Comparison of ENCODE assay signal across 8 cellular contexts in the genomic region with DNA sequence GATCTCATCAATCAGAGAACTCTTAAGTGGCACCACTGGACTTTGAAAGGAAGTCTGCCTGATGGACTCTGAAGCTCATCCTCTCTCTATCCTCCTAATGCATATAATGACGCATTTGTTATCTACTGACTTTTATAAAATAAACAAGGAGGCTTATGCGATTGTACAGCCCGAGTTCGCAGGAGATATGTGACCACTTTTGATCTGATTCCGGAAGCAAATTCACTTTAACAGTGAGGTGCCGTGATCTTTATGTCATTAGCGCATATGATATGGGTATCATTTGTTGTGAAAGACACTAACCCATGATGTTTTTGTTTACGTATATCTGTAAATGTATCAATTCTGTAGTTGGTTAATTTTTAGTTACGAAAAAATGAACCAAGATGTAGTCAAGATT. TPM values are rescaled to one million over a fixed set of nuclear protein-coding genes. Genes with fewer than 3 reads are reported as not detected.
DNase-seq lines count a peak whose midpoint lies in the region; ATAC-seq, FAIRE-seq and TF ChIP-seq lines count a peak whose summit lies in the region.

No MANE protein-coding gene starts in this region.

- no peak for FAIRE-seq in GM19239 (lab: Jason Lieb, UNC)

- H3K27ac Mint-ChIP-seq in CD4-positive, CD25-positive, alpha-beta regulatory T cell, result peak overlapping the region; percentile 94 to 97 (median 95)

- peak in 1 of 2 donors; percentile 4 for ATAC-seq in CD4-positive, CD25-positive, alpha-beta regulatory T cell (ENCODE audit: low read depth in 2 of 2)
- peak; percentile 13 for ATAC-seq in HG03139 (IDR thresholded peaks at IDR 0.05; ENCODE audit: unreplicated experiment)
- no peak for ATAC-seq in GM18909 (IDR thresholded peaks at IDR 0.05; ENCODE audit: poor library complexity, unreplicated experiment)
- ATAC-seq in GM21786 (IDR thresholded peaks at IDR 0.05; ENCODE audit: unreplicated experiment), result no peak

- peaks cover 13% of the 10 kb centered on the region for H3K36me3 Mint-ChIP-seq in CD4-positive, CD25-positive, alpha-beta regulatory T cell

- no peak for TF ChIP-seq POLR2A in lower leg skin (IDR thresholded peaks at IDR 0.05)
- TF ChIP-seq POLR2A in uterus (IDR thresholded peaks at IDR 0.05), result no peak

- H3K27me3 ChIP-seq in CD4-positive, CD25-positive, alpha-beta regulatory T cell (ENCODE audit: control insufficient read depth, insufficient read depth, low read length), result no peaks in the 10 kb centered on the region
- H3K27me3 ChIP-seq in ascending aorta (no peaks in the 10 kb centered on the region), uterus (no peaks in the 10 kb centered on the region)

- H3K9me3 ChIP-seq in CD4-positive, CD25-positive, alpha-beta regulatory T cell (ENCODE audit: control insufficient read depth in 2 of 2, low read length in 2 of 2), result no peaks in the 10 kb centered on the region
- H3K9me3 ChIP-seq in ascending aorta, result no peaks in the 10 kb centered on the region
- H3K9me3 ChIP-seq in uterus, result no peaks in the 10 kb centered on the region

- peaks cover 4% of the 10 kb centered on the region for H3K36me3 ChIP-seq in CD4-positive, CD25-positive, alpha-beta regulatory T cell (ENCODE audit: control insufficient read depth, insufficient read depth, low read length)
- H3K36me3 ChIP-seq in ascending aorta (peaks cover 0 to under 1% of the 10 kb centered on the region in 2 donors), uterus (no peaks in the 10 kb centered on the region)

- H3K4me1 Mint-ChIP-seq in CD4-positive, CD25-positive, alpha-beta regulatory T cell, result peaks cover 23 to 55% (median 36%) of the 10 kb centered on the region in 4 donors

- peaks cover 24% of the 10 kb centered on the region for H3K4me1 ChIP-seq in CD4-positive, CD25-positive, alpha-beta regulatory T cell (ENCODE audit: control insufficient read depth, insufficient read depth, low read length, poor library complexity, severe bottlenecking)
- H3K4me1 ChIP-seq in ascending aorta, result peaks cover 0 to 3% of the 10 kb centered on the region in 2 donors
- peaks cover 0 to 7% of the 10 kb centered on the region in 2 donors for H3K4me1 ChIP-seq in uterus

- DNase-seq in CD4-positive, CD25-positive, alpha-beta regulatory T cell, result no peak
- DNase-seq in ascending aorta (ENCODE audit: low spot score in 2 of 2), result no peak
- no peak for DNase-seq in lower leg skin (ENCODE audit: low spot score in 2 of 2)
- DNase-seq in uterus, result no peak
- DNase-seq in GM19239 (ENCODE audit: insufficient read length, low spot score), result no peak

- peak overlapping the region; percentile 94 to 99 (median 98) for H3K4me3 Mint-ChIP-seq in CD4-positive, CD25-positive, alpha-beta regulatory T cell

- H3K4me3 ChIP-seq in CD4-positive, CD25-positive, alpha-beta regulatory T cell (ENCODE audit: low read depth, low read length), result peak overlapping the region; percentile 98
- H3K4me3 ChIP-seq in ascending aorta (peak overlapping the region; percentile 76 to 96), lower leg skin (ENCODE audit: low read depth, poor library complexity, severe bottlenecking) (peak overlapping the region; percentile 78), uterus (peak overlapping the region; percentile 79 to 98)

- H3K27ac ChIP-seq in CD4-positive, CD25-positive, alpha-beta regulatory T cell (ENCODE audit: insufficient read depth, low read length, poor library complexity, severe bottlenecking), result peak overlapping the region; percentile 84
- H3K27ac ChIP-seq in ascending aorta, result peak overlapping the region; percentile 83 to 84
- H3K27ac ChIP-seq in uterus, result peak overlapping the region; percentile 90 to 94

- 23 to 34% methylated on average over 9 of the region's 9 CpGs for WGBS in lower leg skin, 2 donors

- peaks cover 4% of the 10 kb centered on the region for H3K27me3 Mint-ChIP-seq in CD4-positive, CD25-positive, alpha-beta regulatory T cell

- intact Hi-C loops in ascending aorta (cut with DNase I) (loop anchor here (1.0 to 10.0 kb wide), 6 partner anchors 54 to 450 kb away; partner anchors contain the start of genes CCNB2, FAM81A, MYO1E and SLTM), lower leg skin (cut with DNase I; ENCODE audit: low total_unique reads) (no loop called here), uterus (cut with DNase I; ENCODE audit: low total_unique reads) (no loop called here)

- TF ChIP-seq CTCF in ascending aorta (IDR thresholded peaks at IDR 0.05), result no peak
- TF ChIP-seq CTCF in lower leg skin (IDR thresholded peaks at IDR 0.05), result no peak
- TF ChIP-seq CTCF in uterus (IDR thresholded peaks at IDR 0.05), result no peak

- H3K9me3 Mint-ChIP-seq in CD4-positive, CD25-positive, alpha-beta regulatory T cell, result no peaks in the 10 kb centered on the region

RNA-seq across cellular contexts. Expression of gene RNF111, which starts 0.4 kb away (rescaled TPM):
- 58.2 TPM for total RNA-seq in CD4-positive, CD25-positive, alpha-beta regulatory T cell
- 10 to 100 TPM; 17.2 to 23.2 (median 18.8) TPM for polyA plus RNA-seq in CD4-positive, CD25-positive, alpha-beta regulatory T cell
- total RNA-seq in ascending aorta, result 12.2 TPM
- total RNA-seq in lower leg skin, result 10 to 100 TPM; 14.9 to 27.9 (median 22.6) TPM
- 10 to 100 TPM; 25.9 to 43.9 (median 30.5) TPM for total RNA-seq in uterus

RNA-seq across cellular contexts. Expression of gene SLTM, which starts 53.6 kb away (rescaled TPM):
- total RNA-seq in CD4-positive, CD25-positive, alpha-beta regulatory T cell, result 232 TPM
- 10 to 100 TPM; 43.6 to 57.5 (median 53.8) TPM for polyA plus RNA-seq in CD4-positive, CD25-positive, alpha-beta regulatory T cell
- 109 TPM for total RNA-seq in ascending aorta
- total RNA-seq in lower leg skin, result 100 to 1,000 TPM in 1 of 4 donors, 10 to 100 TPM in 3; 85.3 to 125 (median 93.3) TPM
- 100 to 1,000 TPM in 3 of 4 donors, 10 to 100 TPM in 1; 26.4 to 140 (median 126) TPM for total RNA-seq in uterus
